Comparison of ENCODE assay signal across 8 cellular contexts in the genomic region with DNA sequence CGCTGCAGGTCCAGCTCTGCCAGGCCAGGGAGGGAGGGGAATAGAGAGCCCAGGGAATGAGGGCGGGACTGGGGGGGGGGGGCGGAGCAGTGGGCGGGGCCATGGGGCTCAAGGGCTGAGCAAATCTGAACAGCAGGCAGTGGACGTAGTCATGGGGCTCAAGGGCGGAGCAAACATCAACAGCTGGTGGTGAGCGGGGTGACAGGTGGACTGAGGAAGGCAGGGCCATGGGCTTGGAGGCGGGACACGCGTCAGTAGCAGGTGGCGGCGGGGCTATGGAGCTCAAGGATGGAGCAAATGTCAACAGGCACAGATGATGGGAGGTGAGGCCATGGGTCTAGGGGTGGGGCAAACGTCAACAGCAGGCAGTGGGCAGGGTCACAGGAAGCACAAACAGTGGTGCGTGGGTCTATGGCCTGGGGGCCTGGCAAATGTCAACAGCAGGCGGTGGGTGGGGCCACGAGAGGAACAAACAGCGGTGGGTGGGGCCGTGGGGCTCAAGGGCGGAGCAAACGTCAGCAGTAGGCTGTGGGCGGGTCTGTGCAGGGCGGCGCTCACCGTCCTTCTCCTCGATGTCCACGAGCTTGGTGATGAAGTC. TPM values are rescaled to one million over a fixed set of nuclear protein-coding genes. Genes with fewer than 3 reads are reported as not detected.
DNase-seq lines count a peak whose midpoint lies in the region; ATAC-seq and TF ChIP-seq lines count a peak whose summit lies in the region.
"Not testable (repeated sequence)": the region's sequence is repeated elsewhere in the genome, so short reads cannot be mapped to it uniquely, and the experiment has no call there.

No MANE protein-coding gene starts in this region.

- intact Hi-C loops in stomach (cut with DNase I; ENCODE audit: low total_unique reads) = not testable (repeated sequence)

- WGBS in stomach, 5 donors = 1 to 19% (median 3%) methylated on average over 8 to 19 of the region's 26 CpGs

- peak overlapping the region; percentile 48 to 73 (median 63) for H3K4me3 Mint-ChIP-seq in T-cell

- H3K27me3 ChIP-seq in stomach = not testable (repeated sequence)

- not testable (repeated sequence) for TF ChIP-seq EP300 in stomach (IDR thresholded peaks at IDR 0.05)

- H3K9me3 Mint-ChIP-seq in T-cell; activated naive CD4-positive, alpha-beta T cell treated with anti-CD3 and anti-CD28 coated beads, Interleukin-2, amount 50 U/mL, for 72 hours: not testable (repeated sequence)

- H3K27ac ChIP-seq in stomach = peak overlapping the region; percentile 72 to 85 (median 80)

- H3K4me3 ChIP-seq in stomach = peak overlapping the region; percentile 29 to 41 (median 34)

- peak overlapping the region; percentile 77 to 81 for H3K27ac Mint-ChIP-seq in T-cell
- peak overlapping the region in 1 of 2 donors; percentile 89 for H3K27ac Mint-ChIP-seq in activated naive CD4-positive, alpha-beta T cell treated with anti-CD3 and anti-CD28 coated beads, Interleukin-2, amount 50 U/mL, for 72 hours

- DNase-seq in ELR (ENCODE audit: low read depth) (peak; percentile 81), NCI-H1105 (lab: John Stamatoyannopoulos, UW) (peak; percentile 83), T-cell (peak; percentile 68 to 93 (median 88)), germinal center (ENCODE audit: low spot score) (peak; percentile 78), occipital lobe (lab: John Stamatoyannopoulos, UW) (peak; percentile 80), stomach (peak; percentile 97)
- DNase-seq in activated naive CD4-positive, alpha-beta T cell treated with anti-CD3 and anti-CD28 coated beads, Interleukin-2, amount 50 U/mL, for 72 hours (ENCODE audit: low spot score in 2 of 2) = peak; percentile 76 to 84

- POLR2A ChIA-PET in T-cell (lab: Charles Lee) = interaction anchor here in 1 of 2 donors (0.6 kb wide), 1 partner anchor 17 kb away, joined by 4 read pairs; no protein-coding TSS in a partner anchor

- H3K9me3 ChIP-seq in stomach = not testable (repeated sequence)

- not testable (repeated sequence) for H3K27me3 Mint-ChIP-seq in T-cell

- H3K36me3 Mint-ChIP-seq in T-cell; activated naive CD4-positive, alpha-beta T cell treated with anti-CD3 and anti-CD28 coated beads, Interleukin-2, amount 50 U/mL, for 72 hours: not testable (repeated sequence)

- TF ChIP-seq POLR2A in stomach (IDR thresholded peaks at IDR 0.05) = not testable (repeated sequence)

- H3K36me3 ChIP-seq in stomach = not testable (repeated sequence)

- not testable (repeated sequence) for TF ChIP-seq CTCF in stomach (IDR thresholded peaks at IDR 0.05)

- peaks cover 5 to 28% (median 21%) of the 10 kb centered on the region in 4 donors for H3K4me1 ChIP-seq in stomach

- CTCF ChIA-PET in T-cell (lab: Charles Lee) = not testable (repeated sequence)

- H3K4me1 Mint-ChIP-seq in T-cell = peaks cover 6 to 21% (median 12%) of the 10 kb centered on the region in 3 donors

- ATAC-seq in HG02571 (IDR thresholded peaks at IDR 0.05; ENCODE audit: unreplicated experiment) = peak; percentile 63
- peak; percentile 51 to 70 (median 59) for ATAC-seq in T-cell (replicated peaks in 1 of 4)
- peak; percentile 72 to 77 for ATAC-seq in activated naive CD4-positive, alpha-beta T cell treated with anti-CD3 and anti-CD28 coated beads, Interleukin-2, amount 50 U/mL, for 72 hours

RNA-seq across cellular contexts. Expression of a gene that starts 5.4 kb away (rescaled TPM):
- 100 to 1,000 TPM; 101 to 188 (median 156) TPM for total RNA-seq in T-cell
- 100 to 1,000 TPM in 1 of 2 donors, 10 to 100 TPM in 1; 75.3 to 123 TPM for total RNA-seq in activated naive CD4-positive, alpha-beta T cell treated with anti-CD3 and anti-CD28 coated beads, Interleukin-2, amount 50 U/mL, for 72 hours
- 52.3 TPM for total RNA-seq in occipital lobe
- 100 to 1,000 TPM in 2 of 5 donors, 10 to 100 TPM in 3; 27.4 to 154 (median 77.8) TPM for total RNA-seq in stomach
- 10 to 100 TPM; 75.9 to 98.7 (median 78.1) TPM for polyA plus RNA-seq in stomach

RNA-seq across cellular contexts. Expression of a gene that starts 26.3 kb away (rescaled TPM):
- total RNA-seq in T-cell = 1 to 10 TPM; 1.1 to 2.9 (median 1.7) TPM
- total RNA-seq in activated naive CD4-positive, alpha-beta T cell treated with anti-CD3 and anti-CD28 coated beads, Interleukin-2, amount 50 U/mL, for 72 hours = 1 to 10 TPM in 1 of 2 donors, under 1 TPM in 1; 0.64 to 1.0 TPM
- 5.9 TPM for total RNA-seq in occipital lobe
- total RNA-seq in stomach = under 1 TPM in 1 of 5 donors, not detected in 4; 0.92 TPM
- 1 to 10 TPM; 3.1 to 5.8 (median 4.2) TPM for polyA plus RNA-seq in stomach

RNA-seq across cellular contexts. Expression of a gene that starts 41.4 kb away (rescaled TPM):
- total RNA-seq in T-cell = not detected
- total RNA-seq in activated naive CD4-positive, alpha-beta T cell treated with anti-CD3 and anti-CD28 coated beads, Interleukin-2, amount 50 U/mL, for 72 hours = not detected
- total RNA-seq in occipital lobe = not detected
- total RNA-seq in stomach = not detected
- polyA plus RNA-seq in stomach = not detected

RNA-seq across cellular contexts. Expression of a gene that starts 43.3 kb away (rescaled TPM):
- 10 to 100 TPM; 39.5 to 81.9 (median 70.7) TPM for total RNA-seq in T-cell
- 10 to 100 TPM; 35.7 to 37.2 TPM for total RNA-seq in activated naive CD4-positive, alpha-beta T cell treated with anti-CD3 and anti-CD28 coated beads, Interleukin-2, amount 50 U/mL, for 72 hours
- 6.7 TPM for total RNA-seq in occipital lobe
- total RNA-seq in stomach = 10 to 100 TPM in 4 of 5 donors, 1 to 10 TPM in 1; 4.7 to 94.2 (median 17.8) TPM
- polyA plus RNA-seq in stomach = 10 to 100 TPM; 10.2 to 18.6 (median 10.6) TPM

Comparison
In these comparisons a context has a peak if more than half of its experiments do, and no peak if none do; other contexts are left out.
1. Peak in every context shown above with its lines: DNase-seq, ATAC-seq, H3K4me3 ChIP-seq and H3K27ac ChIP-seq.